8 cellular contexts compared by ENCODE assay signal in the genomic region with DNA sequence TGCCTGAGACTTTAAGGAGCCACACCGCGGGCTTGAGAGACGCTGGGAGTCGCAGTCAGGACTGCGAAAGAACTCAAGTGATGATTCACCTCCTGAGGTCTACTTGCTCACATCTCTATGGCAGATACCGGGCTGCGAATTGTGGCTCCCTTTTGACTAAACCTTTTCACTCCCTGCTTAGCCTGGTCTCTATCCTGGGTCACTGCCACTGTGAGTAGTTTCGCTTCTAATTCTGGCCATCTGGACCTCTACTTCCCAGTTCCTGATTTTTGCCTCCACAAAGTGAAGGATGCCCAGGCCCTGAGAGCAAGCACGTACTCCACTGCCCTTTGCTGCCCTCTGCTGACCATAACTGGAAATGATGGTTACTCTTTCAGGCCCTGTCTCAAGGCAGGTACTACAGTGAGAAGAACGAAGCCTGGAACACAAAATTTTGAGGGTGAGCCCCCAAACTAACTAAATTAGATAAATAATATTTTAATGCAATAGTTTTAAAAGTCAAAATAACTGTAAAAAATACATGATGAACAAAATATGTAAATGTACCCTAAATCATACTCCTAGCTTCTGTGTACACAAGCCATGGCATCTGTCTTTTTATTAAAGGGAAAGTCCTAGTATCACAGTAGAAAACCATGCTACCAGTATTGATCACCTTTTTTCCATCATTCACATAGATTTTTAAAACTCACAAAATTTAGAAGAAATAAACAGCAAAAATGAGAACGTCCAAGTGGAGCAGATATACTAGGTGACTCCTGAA. TPM values are rescaled to one million over a fixed set of nuclear protein-coding genes. Genes with fewer than 3 reads are reported as not detected.
DNase-seq lines count a peak whose midpoint lies in the region; ATAC-seq and TF ChIP-seq lines count a peak whose summit lies in the region.

No MANE protein-coding gene starts in this region.

- DNase-seq in GM13977 (ENCODE audit: low spot score) (peak; percentile 32), NCI-H1105 (lab: John Stamatoyannopoulos, UW) (peak; percentile 33), T1000 (lab: John Stamatoyannopoulos, UW) (peak; percentile 84), astrocyte of the spinal cord (ENCODE audit: low read depth, low spot score) (peak; percentile 90), hepatocyte (ENCODE audit: low spot score) (peak; percentile 88), sciatic nerve (ENCODE audit: low spot score) (peak; percentile 88), GF-D8 (lab: John Stamatoyannopoulos, UW) (no peak)

- TF ChIP-seq CTCF in GM13977 (IDR thresholded peaks at IDR 0.05; ENCODE audit: extremely low read depth, insufficient read depth, missing control alignments) (peak; percentile 86), astrocyte of the spinal cord (IDR thresholded peaks at IDR 0.05; ENCODE audit: low read depth, low read length) (peak; percentile 77), hepatocyte (IDR thresholded peaks at IDR 0.05; ENCODE audit: poor library complexity) (peak; percentile 85)

- H3K4me1 ChIP-seq in hepatocyte (ENCODE audit: insufficient read depth), result no peaks in the 10 kb centered on the region

- peak overlapping the region; percentile 38 for H3K4me2 ChIP-seq in hepatocyte

- H3K4me3 ChIP-seq in astrocyte of the spinal cord (ENCODE audit: low read depth, low read length), result peak overlapping the region; percentile 40
- H3K4me3 ChIP-seq in hepatocyte, result no peak overlapping the region

- in situ Hi-C loops in GM13977 (cut with MboI; ENCODE audit: low pct_unique_long_range_greater_than_20kb, low sequenced_read_pairs, unreplicated experiment) (no loop called here), astrocyte of the spinal cord (cut with HindIII; ENCODE audit: low sequenced_read_pairs) (no loop called here)

- H3K79me2 ChIP-seq in hepatocyte, result no peaks in the 10 kb centered on the region

- H3K36me3 ChIP-seq in hepatocyte (replicated peaks; ENCODE audit: insufficient read depth, low read depth), result no peaks in the 10 kb centered on the region

- H3K27ac ChIP-seq in hepatocyte, result no peak overlapping the region

- intact Hi-C loops in sciatic nerve (cut with DNase I), result loop anchor here (5.0 to 10.0 kb wide), 2 partner anchors 423 to 735 kb away; a partner anchor contains a TSS

- ATAC-seq in HG02642 (IDR thresholded peaks at IDR 0.05; ENCODE audit: poor library complexity, unreplicated experiment) (peak; percentile 96), sciatic nerve (peak; percentile 96)

- H3K9me2 ChIP-seq in hepatocyte (replicated peaks; ENCODE audit: insufficient read depth), result no peaks in the 10 kb centered on the region

- no peaks in the 10 kb centered on the region for H4K20me1 ChIP-seq in hepatocyte (ENCODE audit: insufficient read depth, poor library complexity, severe bottlenecking)

- H3K9me3 ChIP-seq in hepatocyte (ENCODE audit: low read depth), result no peaks in the 10 kb centered on the region

- H3K27me3 ChIP-seq in hepatocyte, result no peaks in the 10 kb centered on the region

- no peak overlapping the region for H2AFZ ChIP-seq in hepatocyte

- 45% methylated on average over 11 of the region's 11 CpGs for WGBS in hepatocyte (ENCODE audit: low lambda C conversion rate, missing lambda C conversion rate)

RNA-seq across cellular contexts. Expression of a gene that starts 16.7 kb away (rescaled TPM):
- 13.8 and 16.0 TPM in 2 replicates for total RNA-seq in hepatocyte
- polyA plus RNA-seq in hepatocyte, result 16.6 and 21.7 TPM in 2 replicates
- total RNA-seq in sciatic nerve, result 1.5 TPM
